8 cellular contexts compared by ENCODE assay signal in the genomic region with DNA sequence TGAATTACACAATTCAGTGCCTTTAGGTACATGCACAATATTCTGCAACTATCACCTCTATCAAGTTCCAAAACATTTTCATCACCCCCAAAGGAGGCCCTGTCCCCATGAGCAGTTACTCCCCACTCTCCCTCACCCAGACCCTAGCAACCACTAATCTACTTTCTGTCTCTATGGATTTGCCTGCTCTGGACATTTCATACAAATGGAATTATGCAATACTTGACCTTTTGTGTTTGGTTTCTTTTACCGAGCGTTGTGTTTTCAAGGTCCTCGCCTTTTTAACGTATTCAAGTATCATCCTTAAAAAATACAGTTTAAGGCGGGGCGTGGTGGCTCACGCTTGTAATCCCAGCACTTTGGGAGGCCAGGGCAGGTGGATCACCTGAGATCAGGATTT.
"Had no signal": no experiment of that assay in that cellular context is flagged by ENCODE, and none has a peak within 500 bp of the region (broad histone marks: within the 10 kb centered on the region; RNA-seq: fewer than 3 reads in every experiment).

No MANE protein-coding gene starts in this region.

- ATAC-seq: GM12878 had no signal

- H3K4me3 ChIP-seq: GM12878 had no signal

- DNase-seq: GDM1, GF-D8 had no signal

- FAIRE-seq: G401.6, GM12878, GM12891, GM12892, GM18507, GM19239 had no signal
